Comparison of ENCODE assay signal across 8 cellular contexts in genomic region chr12:103930787-103931536, GRCh38. TPM values are rescaled to one million over a fixed set of nuclear protein-coding genes. Genes with fewer than 3 reads are reported as not detected.
DNase-seq lines count a peak whose midpoint lies in the region; ATAC-seq and TF ChIP-seq lines count a peak whose summit lies in the region.

No MANE protein-coding gene starts in this region.

- peak overlapping the region; percentile 100 for H3K27ac Mint-ChIP-seq in activated naive CD4-positive, alpha-beta T cell treated with anti-CD3 and anti-CD28 coated beads for 36 hours
- H3K27ac Mint-ChIP-seq in glutamatergic neuron (ENCODE audit: unreplicated experiment): peak overlapping the region; percentile 13

- CTCF ChIA-PET in activated naive CD4-positive, alpha-beta T cell treated with anti-CD3 and anti-CD28 coated beads for 36 hours (lab: Charles Lee): interaction anchor here (1.0 kb wide), 1 partner anchor 25 kb away, joined by 4 read pairs; no protein-coding TSS in a partner anchor

- peaks cover 56% of the 10 kb centered on the region for H3K36me3 Mint-ChIP-seq in activated naive CD4-positive, alpha-beta T cell treated with anti-CD3 and anti-CD28 coated beads for 36 hours (ENCODE audit: low read depth)
- no peaks in the 10 kb centered on the region for H3K36me3 Mint-ChIP-seq in glutamatergic neuron (ENCODE audit: unreplicated experiment)

- DNase-seq in ELR (ENCODE audit: low read depth) (peak; percentile 50), MV-4-11 (lab: John Stamatoyannopoulos, UW) (peak; percentile 73), glutamatergic neuron (peak; percentile 37), occipital lobe (lab: John Stamatoyannopoulos, UW) (peak; percentile 12)
- peak; percentile 31 for DNase-seq in activated naive CD4-positive, alpha-beta T cell treated with anti-CD3 and anti-CD28 coated beads for 36 hours

- H3K4me3 Mint-ChIP-seq in activated naive CD4-positive, alpha-beta T cell treated with anti-CD3 and anti-CD28 coated beads for 36 hours: peak overlapping the region; percentile 81
- peak overlapping the region; percentile 87 for H3K4me3 Mint-ChIP-seq in glutamatergic neuron (ENCODE audit: unreplicated experiment)

- no peaks in the 10 kb centered on the region for H3K27me3 Mint-ChIP-seq in activated naive CD4-positive, alpha-beta T cell treated with anti-CD3 and anti-CD28 coated beads for 36 hours (ENCODE audit: low read depth)
- peaks cover 11% of the 10 kb centered on the region for H3K27me3 Mint-ChIP-seq in glutamatergic neuron (ENCODE audit: unreplicated experiment)

- peaks cover 60% of the 10 kb centered on the region for H3K4me1 Mint-ChIP-seq in activated naive CD4-positive, alpha-beta T cell treated with anti-CD3 and anti-CD28 coated beads for 36 hours (ENCODE audit: low read depth)
- peaks cover 12% of the 10 kb centered on the region for H3K4me1 Mint-ChIP-seq in glutamatergic neuron (ENCODE audit: low read depth, unreplicated experiment)

- ATAC-seq in HG03159 (IDR thresholded peaks at IDR 0.05; ENCODE audit: unreplicated experiment) (no peak), GM21367 (IDR thresholded peaks at IDR 0.05; ENCODE audit: unreplicated experiment) (no peak), GM18511 (IDR thresholded peaks at IDR 0.05; ENCODE audit: unreplicated experiment) (no peak)

- H3K9me3 Mint-ChIP-seq in activated naive CD4-positive, alpha-beta T cell treated with anti-CD3 and anti-CD28 coated beads for 36 hours: no peaks in the 10 kb centered on the region
- H3K9me3 Mint-ChIP-seq in glutamatergic neuron (ENCODE audit: unreplicated experiment): peaks cover 4% of the 10 kb centered on the region

- TF ChIP-seq CTCF in glutamatergic neuron (IDR thresholded peaks at IDR 0.05; ENCODE audit: partially characterized antibody, unreplicated experiment): no peak

- intact Hi-C loops in activated naive CD4-positive, alpha-beta T cell treated with anti-CD3 and anti-CD28 coated beads for 36 hours (cut with micrococcal nuclease): loop anchor here (1.0 kb wide), 11 partner anchors 8 to 372 kb away; partner anchors contain the start of genes EID3, NFYB, NT5DC3 and TDG

RNA-seq across cellular contexts. Expression of gene HSP90B1, which starts 0.8 kb away (rescaled TPM):
- 100 to 1,000 TPM; 392 to 418 TPM for total RNA-seq in activated naive CD4-positive, alpha-beta T cell treated with anti-CD3 and anti-CD28 coated beads for 36 hours
- 231 TPM for total RNA-seq in glutamatergic neuron (ENCODE audit: unreplicated experiment)
- total RNA-seq in occipital lobe: 131 TPM

RNA-seq across cellular contexts. Expression of gene TDG, which starts 34.7 kb away (rescaled TPM):
- total RNA-seq in activated naive CD4-positive, alpha-beta T cell treated with anti-CD3 and anti-CD28 coated beads for 36 hours: 10 to 100 TPM; 18.0 to 19.3 TPM
- 56.8 TPM for total RNA-seq in glutamatergic neuron (ENCODE audit: unreplicated experiment)
- 61.1 TPM for total RNA-seq in occipital lobe

Comparison
In these comparisons a context has a peak if more than half of its experiments do, and no peak if none do; other contexts are left out.
1. DNase-seq: peak in every context shown above with its lines; median percentile 73 in MV-4-11; 50 in ELR; 37 in glutamatergic neuron; 31 in activated naive CD4-positive, alpha-beta T cell treated with anti-CD3 and anti-CD28 coated beads for 36 hours; 12 in occipital lobe.